ENCODE assay signal across 11 cellular contexts in genomic region chr19:18057557-18057956, GRCh38. TPM values are rescaled to one million over a fixed set of nuclear protein-coding genes. Genes with fewer than 3 reads are reported as not detected.
DNase-seq lines count a peak whose midpoint lies in the region; ATAC-seq and TF ChIP-seq lines count a peak whose summit lies in the region.
"Had no signal": no experiment of that assay in that cellular context is flagged by ENCODE, and none has a peak within 500 bp of the region (broad histone marks: within the 10 kb centered on the region; RNA-seq: fewer than 3 reads in every experiment).

No MANE protein-coding gene starts in this region.

- DNase-seq in DMS153 (lab: John Stamatoyannopoulos, UW) (peak; percentile 5), DMS153 treated with DMSO at 0.1 percent for 48 hours (lab: John Stamatoyannopoulos, UW; ENCODE audit: unreplicated experiment) (no peak), mammary epithelial cell (no peak), lung microvascular endothelial cell (ENCODE audit: low read depth in 2 of 2) (peak; percentile 11 to 28), testis (peak; percentile 60), NCI-H2107 (lab: John Stamatoyannopoulos, UW) (no peak)
- DNase-seq in stimulated activated CD4-positive, alpha-beta T cell treated with anti-CD3 and anti-CD28 coated beads, Interleukin-2, amount 100 ng/mL, for 48 hours, result no peak

- intact Hi-C loops in mammary epithelial cell (cut with micrococcal nuclease) (no loop called here), testis (cut with DNase I; ENCODE audit: low total_unique reads) (no loop called here)

- no peak overlapping the region for H3K27ac ChIP-seq in mammary epithelial cell (ENCODE audit: insufficient read depth, low read depth, low read length)
- H3K27ac ChIP-seq in testis, result peak overlapping the region in 1 of 2 donors; percentile 70

- no TSS peak for BruUV-seq in mammary epithelial cell (replicated peaks; lab: Mats Ljungman, UMichigan)

- no peaks in the 10 kb centered on the region for H3K79me2 ChIP-seq in mammary epithelial cell (ENCODE audit: insufficient read depth, low read length)

- H3K4me1 ChIP-seq in mammary epithelial cell (ENCODE audit: insufficient read depth, low read length) (peaks cover 3% of the 10 kb centered on the region), testis (peaks cover 10% of the 10 kb centered on the region)

- no peaks in the 10 kb centered on the region for H4K20me1 ChIP-seq in mammary epithelial cell (ENCODE audit: insufficient read depth, low read length)

- no peak for TF ChIP-seq POLR2A in testis (IDR thresholded peaks at IDR 0.05)

- no peak overlapping the region for H3K4me2 ChIP-seq in mammary epithelial cell (ENCODE audit: insufficient read depth, low read depth, low read length)

- no peak for TF ChIP-seq CTCF in mammary epithelial cell (conservative IDR thresholded peaks at IDR 0.05 in 1 of 2, IDR thresholded peaks at IDR 0.05 in 1 of 2; ENCODE audit: extremely low read depth in 1 of 2, insufficient read depth in 1 of 2, low read depth in 1 of 2, low read length in 2 of 2)
- TF ChIP-seq CTCF in testis (IDR thresholded peaks at IDR 0.05), result no peak

- no peak overlapping the region for H3K9ac ChIP-seq in mammary epithelial cell (ENCODE audit: insufficient read depth, low read length)

- in situ Hi-C loops in mammary epithelial cell (cut with MboI; ENCODE audit: low sequenced_read_pairs in 2 of 2), result loop anchor here (5.0 to 25.0 kb wide), 3 partner anchors 45 to 120 kb away; partner anchors contain the start of genes ARRDC2 (in 1 of the 2) and CCDC124 (in 1 of the 2)

- H3K27me3 ChIP-seq in mammary epithelial cell (ENCODE audit: insufficient read depth, low read length), result peaks cover 2% of the 10 kb centered on the region
- no peaks in the 10 kb centered on the region for H3K27me3 ChIP-seq in testis

- 81% methylated on average over 6 of the region's 6 CpGs for WGBS in mammary epithelial cell (ENCODE audit: low coverage, missing lambda C conversion rate)
- WGBS in testis, 2 donors, result 51% methylated on average over 6 of the region's 6 CpGs; no CpG with 5 or more reads in 1 of the 2 donors

- H3K9me3 ChIP-seq in mammary epithelial cell (replicated peaks; ENCODE audit: insufficient read depth, low read length) (no peaks in the 10 kb centered on the region), testis (no peaks in the 10 kb centered on the region)

- H3K4me3 ChIP-seq in mammary epithelial cell (replicated peaks in 1 of 3; ENCODE audit: insufficient read depth in 1 of 3, low read depth in 2 of 3, low read length in 3 of 3), result no peak overlapping the region
- H3K4me3 ChIP-seq in testis, result no peak overlapping the region

- dilution Hi-C loops in mammary epithelial cell (cut with HindIII; ENCODE audit: low sequenced_read_pairs), result loop anchor here (5.0 kb wide), 1 partner anchor 40 kb away; no protein-coding TSS in a partner anchor

- H3K36me3 ChIP-seq in mammary epithelial cell (ENCODE audit: insufficient read depth, low read length) (no peaks in the 10 kb centered on the region), testis (ENCODE audit: low read depth, missing control alignments) (no peaks in the 10 kb centered on the region)

- H2AFZ ChIP-seq in mammary epithelial cell (ENCODE audit: low read depth, low read length), result peak overlapping the region; percentile 87

- ATAC-seq in HG02623 (IDR thresholded peaks at IDR 0.05; ENCODE audit: unreplicated experiment), result no peak

- CTCF ChIA-PET in mammary epithelial cell (lab: Charles Lee; ENCODE audit: low non-redundant PET), result no interaction called here

RNA-seq across cellular contexts. Expression of gene IL12RB1, which starts 29.2 kb away (rescaled TPM):
- not detected for total RNA-seq in mammary epithelial cell
- 0.03 TPM for polyA plus RNA-seq in mammary epithelial cell
- polyA minus RNA-seq in mammary epithelial cell, result not detected
- total RNA-seq in lung microvascular endothelial cell, result under 0.01 and 0.22 TPM in 2 replicates
- 1 to 10 TPM in 1 of 2 donors, under 1 TPM in 1; 0.39 to 2.5 TPM for total RNA-seq in testis
- 1.8 TPM for polyA plus RNA-seq in testis (ENCODE audit: insufficient read depth, low read depth, low replicate concordance)
- total RNA-seq: A172, NCI-H460, progenitor cell of endocrine pancreas had no signal

RNA-seq across cellular contexts. Expression of gene MAST3, which starts 40.0 kb away (rescaled TPM):
- total RNA-seq in mammary epithelial cell (1 to 10 TPM; 3.8 to 7.0 TPM), lung microvascular endothelial cell (1.1 and 2.0 TPM in 2 replicates), testis (10 to 100 TPM in 1 of 2 donors, 1 to 10 TPM in 1; 9.7 to 11.2 TPM)
- polyA plus RNA-seq in mammary epithelial cell (2.3 TPM), testis (ENCODE audit: insufficient read depth, low read depth, low replicate concordance) (5.0 TPM)
- polyA minus RNA-seq in mammary epithelial cell, result 8.9 TPM

RNA-seq across cellular contexts. Expression of gene ARRDC2, which starts 49.6 kb away (rescaled TPM):
- total RNA-seq in mammary epithelial cell (1 to 10 TPM; 4.2 to 6.9 TPM), lung microvascular endothelial cell (42.5 and 115 TPM in 2 replicates), testis (10 to 100 TPM; 13.0 to 15.3 TPM)
- polyA plus RNA-seq in mammary epithelial cell (3.4 TPM), testis (ENCODE audit: insufficient read depth, low read depth, low replicate concordance) (10.3 TPM)
- not detected for polyA minus RNA-seq in mammary epithelial cell

Comparison
In these comparisons a context has a peak if more than half of its experiments do, and no peak if none do; other contexts are left out.
1. DNase-seq: peak in DMS153 (single experiment), lung microvascular endothelial cell (2 of 2) and testis (single experiment); none in DMS153 treated with DMSO at 0.1 percent for 48 hours (single experiment), mammary epithelial cell (single experiment), stimulated activated CD4-positive, alpha-beta T cell treated with anti-CD3 and anti-CD28 coated beads, Interleukin-2, amount 100 ng/mL, for 48 hours (0 of 2) and NCI-H2107 (single experiment).